1 cellular context compared by ENCODE assay signal in genomic region chr19:43591904-43592772, GRCh38.
TF ChIP-seq lines count a peak whose summit lies in the region.

No MANE protein-coding gene starts in this region.

TF ChIP-seq in HEK293, 187 proteins besides CTCF, POLR2A, EP300 and RAD21:
- TF ChIP-seq ZFHX2 (tag by site-specific recombination; conservative IDR thresholded peaks at IDR 0.05) (0 out of 2 replicates have a peak, but pooled peaks have one; percentile 29), SCRT1 (tag by site-specific recombination; IDR thresholded peaks at IDR 0.05; ENCODE audit: borderline replicate concordance) (peak; percentile 88), SCRT2 (tag by site-specific recombination; IDR thresholded peaks at IDR 0.05) (peak; percentile 96), PRDM1 (tag by site-specific recombination; IDR thresholded peaks at IDR 0.05) (no peak), EGR2 (tag by site-specific recombination; IDR thresholded peaks at IDR 0.05; ENCODE audit: low read depth) (peak; percentile 41; the same call in 1 of the 2 replicates), ZNF140 (tag by site-specific recombination; IDR thresholded peaks at IDR 0.05) (no peak)
TF ChIP-seq in HEK293: peak in this region for 4.
